In genomic region chr3:126525853-126526667, GRCh38 we compare ENCODE assay signal across 19 cellular contexts. TPM values are rescaled to one million over a fixed set of nuclear protein-coding genes. Genes with fewer than 3 reads are reported as not detected.
"Had no signal": no experiment of that assay in that cellular context is flagged by ENCODE, and none has a peak within 500 bp of the region (broad histone marks: within the 10 kb centered on the region; RNA-seq: fewer than 3 reads in every experiment).

No MANE protein-coding gene starts in this region.

- H3K36me3 Mint-ChIP-seq: activated CD8-positive, alpha-beta memory T cell treated with anti-CD3 and anti-CD28 coated beads, Interleukin-2, amount 10 ng/mL, durations not matched to agents 7 days and 5 days; activated naive CD8-positive, alpha-beta T cell; naive thymus-derived CD8-positive, alpha-beta T cell had no signal

- H3K4me3 ChIP-seq: esophagus squamous epithelium, mucosa of descending colon, psoas muscle, suprapubic skin, upper lobe of left lung had no signal

- H3K27ac Mint-ChIP-seq: activated CD8-positive, alpha-beta memory T cell treated with anti-CD3 and anti-CD28 coated beads, Interleukin-2, amount 10 ng/mL, durations not matched to agents 7 days and 5 days; activated naive CD8-positive, alpha-beta T cell; activated T-cell treated with anti-CD3 and anti-CD28 coated beads, Interleukin-2, amount 50 U/mL, for 24 hours; naive thymus-derived CD8-positive, alpha-beta T cell had no signal

- H3K9me3 Mint-ChIP-seq: activated T-cell treated with anti-CD3 and anti-CD28 coated beads, Interleukin-2, amount 50 U/mL, for 24 hours; naive thymus-derived CD8-positive, alpha-beta T cell had no signal

- H3K4me3 Mint-ChIP-seq: activated CD8-positive, alpha-beta memory T cell treated with anti-CD3 and anti-CD28 coated beads, Interleukin-2, amount 10 ng/mL, durations not matched to agents 7 days and 5 days; activated naive CD8-positive, alpha-beta T cell; activated T-cell treated with anti-CD3 and anti-CD28 coated beads, Interleukin-2, amount 50 U/mL, for 24 hours; naive thymus-derived CD8-positive, alpha-beta T cell had no signal

- H3K36me3 ChIP-seq: esophagus squamous epithelium, suprapubic skin, upper lobe of left lung had no signal

- H3K27ac ChIP-seq: esophagus squamous epithelium, psoas muscle, suprapubic skin, upper lobe of left lung had no signal

- DNase-seq: activated CD4-positive, alpha-beta T cell treated with anti-CD3 and anti-CD28 coated beads, Interleukin-2, amount 50 U/mL, for 4 hours; activated CD4-positive, CD25-positive, alpha-beta regulatory T cell treated with anti-CD3 and anti-CD28 coated beads, Interleukin-2, amount 50 U/mL, for 72 hours; activated CD8-positive, alpha-beta memory T cell treated with anti-CD3 and anti-CD28 coated beads, Interleukin-2, amount 10 ng/mL, durations not matched to agents 7 days and 5 days; activated gamma-delta T cell; activated T-cell treated with anti-CD3 and anti-CD28 coated beads, Interleukin-2, amount 50 U/mL, for 24 hours; esophagus squamous epithelium; foreskin fibroblast; mammary epithelial cell; occipital lobe; stimulated activated CD4-positive, alpha-beta T cell treated with anti-CD3 and anti-CD28 coated beads, Interleukin-4, amount 100 ng/mL, for 1 hour; stimulated activated CD8-positive, alpha-beta memory T cell treated with anti-CD3 and anti-CD28 coated beads, Interleukin-4, amount 100 ng/mL, for 48 hours; stimulated activated naive CD8-positive, alpha-beta T cell treated with anti-CD3 and anti-CD28 coated beads, Interleukin-15, Interleukin-2, amounts not matched to agents 100 U/mL and 50 U/mL, for 24 hours; T-helper 2 cell; upper lobe of left lung had no signal

- H3K9me3 ChIP-seq: esophagus squamous epithelium, mucosa of descending colon, psoas muscle, suprapubic skin, upper lobe of left lung had no signal

- H3K4me1 Mint-ChIP-seq: activated CD8-positive, alpha-beta memory T cell treated with anti-CD3 and anti-CD28 coated beads, Interleukin-2, amount 10 ng/mL, durations not matched to agents 7 days and 5 days had no signal

RNA-seq across cellular contexts. Expression of gene CHST13, which starts 2.1 kb away (rescaled TPM):
- total RNA-seq: activated CD8-positive, alpha-beta memory T cell treated with anti-CD3 and anti-CD28 coated beads, Interleukin-2, amount 10 ng/mL, durations not matched to agents 7 days and 5 days; mammary epithelial cell; naive thymus-derived CD8-positive, alpha-beta T cell; occipital lobe; suprapubic skin had no signal

RNA-seq across cellular contexts. Expression of gene UROC1, which starts 8.5 kb away (rescaled TPM):
- total RNA-seq: activated CD8-positive, alpha-beta memory T cell treated with anti-CD3 and anti-CD28 coated beads, Interleukin-2, amount 10 ng/mL, durations not matched to agents 7 days and 5 days; esophagus squamous epithelium; mammary epithelial cell; mucosa of descending colon; occipital lobe; suprapubic skin; upper lobe of left lung had no signal

RNA-seq across cellular contexts. Expression of gene C3orf22, which starts 32.7 kb away (rescaled TPM):
- total RNA-seq: activated CD8-positive, alpha-beta memory T cell treated with anti-CD3 and anti-CD28 coated beads, Interleukin-2, amount 10 ng/mL, durations not matched to agents 7 days and 5 days; esophagus squamous epithelium; mammary epithelial cell; mucosa of descending colon; naive thymus-derived CD8-positive, alpha-beta T cell; occipital lobe; suprapubic skin; upper lobe of left lung had no signal
